In genomic region chr17:60129164-60129563, GRCh38 we compare ENCODE assay signal across 37 cellular contexts. TPM values are rescaled to one million over a fixed set of nuclear protein-coding genes. Genes with fewer than 3 reads are reported as not detected.
"Had no signal": no experiment of that assay in that cellular context is flagged by ENCODE, and none has a peak within 500 bp of the region (broad histone marks: within the 10 kb centered on the region; RNA-seq: fewer than 3 reads in every experiment).

No MANE protein-coding gene starts in this region.

- FAIRE-seq: colon had no signal

- H3K9me3 Mint-ChIP-seq: activated CD4-positive, alpha-beta memory T cell treated with anti-CD3 and anti-CD28 coated beads, Interleukin-2, amount 10 ng/mL, durations not matched to agents 7 days and 5 days; activated CD4-positive, alpha-beta T cell treated with anti-CD3 and anti-CD28 coated beads, Interleukin-2, amount 10 ng/mL, durations not matched to agents 7 days and 5 days; activated naive CD4-positive, alpha-beta T cell treated with anti-CD3 and anti-CD28 coated beads, Interleukin-2, amount 50 U/mL, for 24 hours; activated naive CD8-positive, alpha-beta T cell treated with anti-CD3 and anti-CD28 coated beads for 36 hours; activated naive CD8-positive, alpha-beta T cell treated with anti-CD3 and anti-CD28 coated beads, Interleukin-2, amount 50 U/mL, for 24 hours; activated T-helper 1 cell treated with anti-CD3 and anti-CD28 coated beads, Interleukin-12 subunit alpha, Interleukin-12 subunit beta, Interleukin-2, Interleukin-4 antibody, amounts not matched to agents 30 ng/mL and 10 ng/mL and 1 ng/mL, durations not matched to agents 14 hours and 24 hours and 36 hours; activated T-helper 2 cell treated with anti-CD3 and anti-CD28 coated beads, Interferon-gamma antibody, Interleukin-2, Interleukin-4, amounts not matched to agents 10 μg/mL and 5 μg/mL and 100 μg/mL, durations not matched to agents 14 hours and 24 hours and 36 hours; effector memory CD8-positive, alpha-beta T cell; T-helper 2 cell treated with Interferon-gamma antibody and Interleukin-4, amounts not matched to agents 5 μg/mL and 100 μg/mL, for 36 hours had no signal

- H3K4me3 ChIP-seq: adrenal gland, body of pancreas, esophagus muscularis mucosa, gastrocnemius medialis, heart right ventricle, hepatocyte had no signal

- H2AFZ ChIP-seq: hepatocyte had no signal

- ATAC-seq: activated CD4-positive, CD25-positive, alpha-beta regulatory T cell treated with anti-CD3 and anti-CD28 coated beads, Interleukin-2, amount 50 U/mL, for 24 hours; activated CD8-positive, alpha-beta memory T cell treated with anti-CD3 and anti-CD28 coated beads, Interleukin-2, amount 10 ng/mL, durations not matched to agents 7 days and 5 days; activated naive CD8-positive, alpha-beta T cell treated with anti-CD3 and anti-CD28 coated beads, Interleukin-2, amount 50 U/mL, for 24 hours; body of pancreas; effector memory CD8-positive, alpha-beta T cell; foreskin keratinocyte; gastrocnemius medialis; heart right ventricle; T-helper 17 cell had no signal

- H3K4me2 ChIP-seq: hepatocyte had no signal

- DNase-seq: activated B cell treated with CpG ODN at 0.5 μM for 24 hours; activated CD4-positive, alpha-beta memory T cell treated with anti-CD3 and anti-CD28 coated beads, Interleukin-2, amount 10 ng/mL, durations not matched to agents 7 days and 5 days; activated CD4-positive, alpha-beta T cell treated with anti-CD3 and anti-CD28 coated beads, Interleukin-2, amount 10 ng/mL, durations not matched to agents 7 days and 5 days; activated CD4-positive, alpha-beta T cell treated with anti-CD3 and anti-CD28 coated beads, Interleukin-2, amount 50 U/mL, for 4 hours; activated CD8-positive, alpha-beta memory T cell treated with anti-CD3 and anti-CD28 coated beads, Interleukin-2, amount 50 U/mL, for 4 hours; activated gamma-delta T cell treated with Interleukin-2 at 50 U/mL for 16 hours; activated naive CD4-positive, alpha-beta T cell treated with Interleukin-2 at 50 U/mL for 16 hours; activated naive CD8-positive, alpha-beta T cell treated with anti-CD3 and anti-CD28 coated beads for 36 hours; activated naive CD8-positive, alpha-beta T cell treated with anti-CD3 and anti-CD28 coated beads, Interleukin-2, amount 50 U/mL, for 24 hours; activated T-cell treated with anti-CD3 and anti-CD28 coated beads, Interleukin-2, amount 50 U/mL, for 1 hour; amygdala; body of pancreas; caudate nucleus; cortex of kidney; dermis blood vessel endothelial cell; effector CD4-positive, alpha-beta T cell; effector memory CD8-positive, alpha-beta T cell; erythroblast; foreskin keratinocyte; gastrocnemius medialis; heart right ventricle; T-helper 1 cell; T-helper 17 cell; T1000; WERI-Rb-1 had no signal

- H3K27ac ChIP-seq: adrenal gland, body of pancreas, esophagus muscularis mucosa, foreskin keratinocyte, gastrocnemius medialis, heart right ventricle, hepatocyte, WERI-Rb-1 had no signal

- H3K27me3 ChIP-seq: adrenal gland, body of pancreas, foreskin keratinocyte, gastrocnemius medialis, hepatocyte had no signal

- H3K27me3 Mint-ChIP-seq: activated naive CD4-positive, alpha-beta T cell treated with anti-CD3 and anti-CD28 coated beads, Interleukin-2, amount 50 U/mL, for 24 hours; activated naive CD8-positive, alpha-beta T cell treated with anti-CD3 and anti-CD28 coated beads for 36 hours; activated naive CD8-positive, alpha-beta T cell treated with anti-CD3 and anti-CD28 coated beads, Interleukin-2, amount 50 U/mL, for 24 hours had no signal

- H3K4me3 Mint-ChIP-seq: activated B cell treated with CpG ODN at 0.5 μM for 24 hours; activated CD4-positive, alpha-beta memory T cell treated with anti-CD3 and anti-CD28 coated beads, Interleukin-2, amount 10 ng/mL, durations not matched to agents 7 days and 5 days; activated CD4-positive, alpha-beta T cell treated with anti-CD3 and anti-CD28 coated beads, Interleukin-2, amount 10 ng/mL, durations not matched to agents 7 days and 5 days; activated CD8-positive, alpha-beta memory T cell treated with anti-CD3 and anti-CD28 coated beads, Interleukin-2, amount 10 ng/mL, durations not matched to agents 7 days and 5 days; activated naive CD4-positive, alpha-beta T cell treated with anti-CD3 and anti-CD28 coated beads, Interleukin-2, amount 50 U/mL, for 24 hours; activated naive CD8-positive, alpha-beta T cell treated with anti-CD3 and anti-CD28 coated beads for 36 hours; activated naive CD8-positive, alpha-beta T cell treated with anti-CD3 and anti-CD28 coated beads, Interleukin-2, amount 50 U/mL, for 24 hours; activated T-helper 1 cell treated with anti-CD3 and anti-CD28 coated beads, Interleukin-12 subunit alpha, Interleukin-12 subunit beta, Interleukin-2, Interleukin-4 antibody, amounts not matched to agents 30 ng/mL and 10 ng/mL and 1 ng/mL, durations not matched to agents 14 hours and 24 hours and 36 hours; effector memory CD8-positive, alpha-beta T cell; T-helper 17 cell; T-helper 2 cell treated with Interferon-gamma antibody and Interleukin-4, amounts not matched to agents 5 μg/mL and 100 μg/mL, for 36 hours had no signal

- H3K9me3 ChIP-seq: adrenal gland, body of pancreas, esophagus muscularis mucosa, gastrocnemius medialis, heart right ventricle had no signal

- H3K27ac Mint-ChIP-seq: activated B cell treated with CpG ODN at 0.5 μM for 24 hours; activated CD4-positive, alpha-beta memory T cell treated with anti-CD3 and anti-CD28 coated beads, Interleukin-2, amount 10 ng/mL, durations not matched to agents 7 days and 5 days; activated CD4-positive, alpha-beta T cell treated with anti-CD3 and anti-CD28 coated beads, Interleukin-2, amount 10 ng/mL, durations not matched to agents 7 days and 5 days; activated CD8-positive, alpha-beta memory T cell treated with anti-CD3 and anti-CD28 coated beads, Interleukin-2, amount 10 ng/mL, durations not matched to agents 7 days and 5 days; activated naive CD4-positive, alpha-beta T cell treated with anti-CD3 and anti-CD28 coated beads, Interleukin-2, amount 50 U/mL, for 24 hours; activated naive CD8-positive, alpha-beta T cell treated with anti-CD3 and anti-CD28 coated beads for 36 hours; activated naive CD8-positive, alpha-beta T cell treated with anti-CD3 and anti-CD28 coated beads, Interleukin-2, amount 50 U/mL, for 24 hours; activated T-helper 1 cell treated with anti-CD3 and anti-CD28 coated beads, Interleukin-12 subunit alpha, Interleukin-12 subunit beta, Interleukin-2, Interleukin-4 antibody, amounts not matched to agents 30 ng/mL and 10 ng/mL and 1 ng/mL, durations not matched to agents 14 hours and 24 hours and 36 hours; activated T-helper 2 cell treated with anti-CD3 and anti-CD28 coated beads, Interferon-gamma antibody, Interleukin-2, Interleukin-4, amounts not matched to agents 10 μg/mL and 5 μg/mL and 100 μg/mL, durations not matched to agents 14 hours and 24 hours and 36 hours; effector memory CD8-positive, alpha-beta T cell; T-helper 17 cell; T-helper 2 cell treated with Interferon-gamma antibody and Interleukin-4, amounts not matched to agents 5 μg/mL and 100 μg/mL, for 36 hours had no signal

- H3K79me2 ChIP-seq: hepatocyte had no signal

- H3K36me3 ChIP-seq: adrenal gland, gastrocnemius medialis had no signal

RNA-seq across cellular contexts. Expression of gene CA4, which starts 20.6 kb away (rescaled TPM):
- total RNA-seq: activated B cell treated with CpG ODN at 0.5 μM for 24 hours; activated CD4-positive, alpha-beta memory T cell treated with anti-CD3 and anti-CD28 coated beads, Interleukin-2, amount 10 ng/mL, durations not matched to agents 7 days and 5 days; activated CD4-positive, alpha-beta T cell treated with anti-CD3 and anti-CD28 coated beads, Interleukin-2, amount 10 ng/mL, durations not matched to agents 7 days and 5 days; activated CD8-positive, alpha-beta memory T cell treated with anti-CD3 and anti-CD28 coated beads for 36 hours; activated CD8-positive, alpha-beta memory T cell treated with anti-CD3 and anti-CD28 coated beads, Interleukin-2, amount 10 ng/mL, durations not matched to agents 7 days and 5 days; activated naive CD8-positive, alpha-beta T cell treated with anti-CD3 and anti-CD28 coated beads for 36 hours; activated T-helper 1 cell treated with anti-CD3 and anti-CD28 coated beads, Interleukin-12 subunit alpha, Interleukin-12 subunit beta, Interleukin-2, Interleukin-4 antibody, amounts not matched to agents 30 ng/mL and 10 ng/mL and 1 ng/mL, durations not matched to agents 14 hours and 24 hours and 36 hours; activated T-helper 2 cell treated with anti-CD3 and anti-CD28 coated beads, Interferon-gamma antibody, Interleukin-2, Interleukin-4, amounts not matched to agents 10 μg/mL and 5 μg/mL and 100 μg/mL, durations not matched to agents 14 hours and 24 hours and 36 hours; chondrocyte; foreskin keratinocyte; T-helper 17 cell had no signal
- polyA plus RNA-seq: foreskin keratinocyte had no signal
